Comparison of ENCODE assay signal across 1 cellular context in genomic region chr20:62202083-62202395, GRCh38.
TF ChIP-seq lines count a peak whose summit lies in the region.

No MANE protein-coding gene starts in this region.

TF ChIP-seq in IMR-90, 13 proteins besides CTCF, POLR2A, EP300 and RAD21 (continued from another document):
- TF ChIP-seq, protein P1, sequence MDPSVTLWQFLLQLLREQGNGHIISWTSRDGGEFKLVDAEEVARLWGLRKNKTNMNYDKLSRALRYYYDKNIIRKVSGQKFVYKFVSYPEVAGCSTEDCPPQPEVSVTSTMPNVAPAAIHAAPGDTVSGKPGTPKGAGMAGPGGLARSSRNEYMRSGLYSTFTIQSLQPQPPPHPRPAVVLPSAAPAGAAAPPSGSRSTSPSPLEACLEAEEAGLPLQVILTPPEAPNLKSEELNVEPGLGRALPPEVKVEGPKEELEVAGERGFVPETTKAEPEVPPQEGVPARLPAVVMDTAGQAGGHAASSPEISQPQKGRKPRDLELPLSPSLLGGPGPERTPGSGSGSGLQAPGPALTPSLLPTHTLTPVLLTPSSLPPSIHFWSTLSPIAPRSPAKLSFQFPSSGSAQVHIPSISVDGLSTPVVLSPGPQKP (IDR thresholded peaks at IDR 0.05; ENCODE audit: borderline replicate concordance, low read depth, low read length) = no peak
- TF ChIP-seq FOS (IDR thresholded peaks at IDR 0.05; ENCODE audit: low read depth, low read length) = no peak
- TF ChIP-seq SMC3 (IDR thresholded peaks at IDR 0.05; ENCODE audit: low read depth, low read length) = no peak
- no peak for TF ChIP-seq MAFK (IDR thresholded peaks at IDR 0.05; ENCODE audit: low read depth, low read length)
- no peak for TF ChIP-seq MAZ (IDR thresholded peaks at IDR 0.05; ENCODE audit: borderline replicate concordance, low read depth, low read length)
- TF ChIP-seq RFX5 (IDR thresholded peaks at IDR 0.05; ENCODE audit: low read depth, low read length) = no peak
TF ChIP-seq in IMR-90: peak in this region for 0.
